ENCODE assay signal across 24 cellular contexts in genomic region chr4:152462715-152463114, GRCh38.
A peak's percentile ranks its signal among the peaks of the same experiment; 100 is the strongest.
DNase-seq lines count a peak whose midpoint lies in the region; ATAC-seq, FAIRE-seq and TF ChIP-seq lines count a peak whose summit lies in the region.
"Had no signal": no experiment of that assay in that cellular context is flagged by ENCODE, and none has a peak within 500 bp of the region (broad histone marks: within the 10 kb centered on the region; RNA-seq: fewer than 3 reads in every experiment).

No MANE protein-coding gene starts in this region.

- peaks cover 69% of the 10 kb centered on the region for H3K79me2 ChIP-seq in GM12878 (ENCODE audit: control insufficient read depth, insufficient read depth, low read length)

- peak; percentile 13 for DNase-seq in AG08395 (ENCODE audit: low spot score)
- peak; percentile 4 for DNase-seq in HT1080 (ENCODE audit: low read depth)
- DNase-seq in GM12878 (ENCODE audit: low read depth, low spot score), result no peak
- no peak for DNase-seq in epidermal melanocyte (ENCODE audit: insufficient read length, low spot score)
- no peak for DNase-seq in HT-29 (ENCODE audit: low spot score)
- no peak for DNase-seq in retina
- DNase-seq in NCI-H526 (lab: John Stamatoyannopoulos, UW), result no peak
- DNase-seq: activated CD4-positive, alpha-beta memory T cell treated with anti-CD3 and anti-CD28 coated beads for 36 hours; amygdala; immature natural killer cell; MG63; midbrain; NCI-H2029; NCI-H510A treated with DMSO at 0.1 percent for 48 hours; nucleus accumbens; OCI-M1; stimulated activated naive CD4-positive, alpha-beta T cell treated with Interleukin-2 at 50 U/mL for 16 hours; upper lobe of left lung had no signal

- no peak overlapping the region for H2AFZ ChIP-seq in GM12878 (ENCODE audit: control insufficient read depth, low read depth, low read length)

- H3K27me3 ChIP-seq in GM12878 (replicated peaks in 1 of 2; ENCODE audit: control insufficient read depth in 2 of 2, insufficient read depth in 2 of 2, low read length in 1 of 2), result no peaks in the 10 kb centered on the region
- H3K27me3 ChIP-seq: MG63, upper lobe of left lung had no signal

- H3K4me2 ChIP-seq in GM12878 (ENCODE audit: control insufficient read depth, insufficient read depth), result no peak overlapping the region; the same call in 1 of the 2 replicates

- BruUV-seq in GM12878 (replicated peaks; lab: Mats Ljungman, UMichigan), result no TSS peak

- no peak for TF ChIP-seq EP300 in GM12878 (IDR thresholded peaks at IDR 0.05; ENCODE audit: borderline replicate concordance in 1 of 2, control insufficient read depth in 1 of 2, low read depth in 2 of 2, low read length in 2 of 2)

- RAD21 ChIA-PET in GM12878 (lab: Charles Lee; ENCODE audit: unreplicated experiment), result interaction anchor here (0.6 to 5.5 kb wide), 3 partner anchors 39 to 178 kb away, joined by 3 to 90 read pairs (median 3); no protein-coding TSS in a partner anchor

- POLR2A ChIA-PET in GM12878 (lab: Charles Lee), result interaction anchor here (0.7 to 1.0 kb wide), 2 partner anchors 36 to 72 kb away, joined by 3 to 5 read pairs; no protein-coding TSS in a partner anchor

- intact Hi-C loops in GM12878 (cut with micrococcal nuclease; ENCODE audit: unreplicated experiment), result loop anchor here (2.0 to 5.0 kb wide), 3 partner anchors 22 to 176 kb away; no protein-coding TSS in a partner anchor

- H3K4me3 ChIP-seq in GM12878 (no peak overlapping the region), mesodermal cell (ENCODE audit: extremely low read depth, insufficient read depth, low read length, poor library complexity, severe bottlenecking) (no peak overlapping the region)
- H3K4me3 ChIP-seq: MG63, SK-N-MC, skin epidermis, upper lobe of left lung had no signal

- CTCF ChIA-PET in GM12878 (lab: Yijun Ruan, JAX), result interaction anchor here (0.7 to 1.8 kb wide), 7 partner anchors 11 to 177 kb away, joined by 3 to 5 read pairs (median 4); no protein-coding TSS in a partner anchor

- TF ChIP-seq CTCF in GM12878 (IDR thresholded peaks at IDR 0.05 in 2 of 3, conservative IDR thresholded peaks at IDR 0.05 in 1 of 3; ENCODE audit: control insufficient read depth in 2 of 3, extremely low read depth in 1 of 3, insufficient read depth in 1 of 3, low read depth in 3 of 3, low read length in 3 of 3), result no peak

- H3K27ac ChIP-seq in GM12878 (ENCODE audit: control insufficient read depth, insufficient read depth), result peak overlapping the region; percentile 41
- peak overlapping the region; percentile 57 for H3K27ac ChIP-seq in mesodermal cell (ENCODE audit: low read depth, low read length, severe bottlenecking)
- H3K27ac ChIP-seq: SK-N-MC, skin epidermis, upper lobe of left lung had no signal

- in situ Hi-C loops in GM12878 (cut with MboI), result no loop called here

- 55% methylated on average over 1 of the region's 1 CpG for WGBS in GM12878 (ENCODE audit: insufficient coverage, insufficient replicate concordance, low lambda C conversion rate, missing lambda C conversion rate)
- 70 to 100% methylated on average over 1 of the region's 1 CpG for WGBS in mesodermal cell (ENCODE audit: insufficient coverage in 2 of 2), 2 experiments

- no peak for FAIRE-seq in GM12878 (lab: Jason Lieb, UNC)
- FAIRE-seq: colon, D721Med, TTC549 had no signal

- no peak overlapping the region for H3K9ac ChIP-seq in GM12878 (ENCODE audit: control insufficient read depth, insufficient read depth, low read length)

- no peak for TF ChIP-seq POLR2A in GM12878 (IDR thresholded peaks at IDR 0.05; ENCODE audit: low read depth, low read length)

- TF ChIP-seq RAD21 in GM12878 (IDR thresholded peaks at IDR 0.05; ENCODE audit: insufficient read depth, low read depth, low read length), result no peak

- ATAC-seq in GM12878, result no peak

- H3K36me3 ChIP-seq in GM12878 (ENCODE audit: control insufficient read depth in 2 of 2, insufficient read depth in 2 of 2, low read length in 1 of 2) (peaks cover 0 to 3% of the 10 kb centered on the region in 2 experiments; a peak in 1 of 4 replicates), mesodermal cell (ENCODE audit: control insufficient read depth, insufficient read depth, low read length) (no peaks in the 10 kb centered on the region)
- H3K36me3 ChIP-seq: MG63, upper lobe of left lung had no signal

- SMC1A ChIA-PET in GM12878 (lab: Charles Lee; ENCODE audit: uncharacterized antibody, unreplicated experiment), result interaction anchor here (0.6 to 9.2 kb wide), 8 partner anchors 21 to 200 kb away, joined by 3 to 227 read pairs (median 4); no protein-coding TSS in a partner anchor

- H3K9me3 ChIP-seq in GM12878 (replicated peaks; ENCODE audit: control insufficient read depth, insufficient read depth, low read length) (no peaks in the 10 kb centered on the region; the same call in 1 of the 3 replicates), mesodermal cell (ENCODE audit: control insufficient read depth, low read length) (no peaks in the 10 kb centered on the region)
- H3K9me3 ChIP-seq: MG63, upper lobe of left lung had no signal

- no peaks in the 10 kb centered on the region for H4K20me1 ChIP-seq in GM12878 (ENCODE audit: control insufficient read depth, insufficient read depth)

- peaks cover 54% of the 10 kb centered on the region for H3K4me1 ChIP-seq in GM12878 (ENCODE audit: control insufficient read depth, insufficient read depth, low read length)
- H3K4me1 ChIP-seq in mesodermal cell (ENCODE audit: control insufficient read depth, insufficient read depth, low read length, poor library complexity, severe bottlenecking), result peaks cover 27% of the 10 kb centered on the region

TF ChIP-seq in GM12878, 131 proteins besides CTCF, POLR2A, EP300 and RAD21 (continues in another document):
- TF ChIP-seq POU2F2 (IDR thresholded peaks at IDR 0.05; ENCODE audit: borderline replicate concordance, low read depth, low read length), result no peak
- no peak for TF ChIP-seq MTA2 (IDR thresholded peaks at IDR 0.05; ENCODE audit: low read depth)
- TF ChIP-seq CHD4 (IDR thresholded peaks at IDR 0.05), result no peak
- TF ChIP-seq ZBED1 (IDR thresholded peaks at IDR 0.05; ENCODE audit: borderline replicate concordance), result no peak
- no peak for TF ChIP-seq ZBTB40 (IDR thresholded peaks at IDR 0.05; ENCODE audit: borderline replicate concordance)
- TF ChIP-seq ETV6 (conservative IDR thresholded peaks at IDR 0.05 in 1 of 2, IDR thresholded peaks at IDR 0.05 in 1 of 2; ENCODE audit: borderline replicate concordance in 1 of 2, low read depth in 1 of 2), result no peak
- no peak for TF ChIP-seq E2F8 (IDR thresholded peaks at IDR 0.05; ENCODE audit: low read depth, partially characterized antibody)
- no peak for TF ChIP-seq CHD2 (IDR thresholded peaks at IDR 0.05; ENCODE audit: borderline replicate concordance, low read depth, low read length)
- no peak for TF ChIP-seq MAX (IDR thresholded peaks at IDR 0.05; ENCODE audit: low read depth, low read length)
- no peak for TF ChIP-seq KLF5 (IDR thresholded peaks at IDR 0.05; ENCODE audit: partially characterized antibody)
- no peak for TF ChIP-seq SREBF1 (IDR thresholded peaks at IDR 0.05; ENCODE audit: low read length)
- TF ChIP-seq YY1 (IDR thresholded peaks at IDR 0.05; ENCODE audit: low read depth, low read length), result no peak

Comparison
In these comparisons a context has a peak if more than half of its experiments do, and no peak if none do; other contexts are left out.
1. DNase-seq: peak in AG08395 (single experiment) and HT1080 (single experiment); none in GM12878 (single experiment), epidermal melanocyte (single experiment), HT-29 (single experiment), retina (single experiment) and NCI-H526 (0 of 2).